1 cellular context compared by ENCODE assay signal in the genomic region with DNA sequence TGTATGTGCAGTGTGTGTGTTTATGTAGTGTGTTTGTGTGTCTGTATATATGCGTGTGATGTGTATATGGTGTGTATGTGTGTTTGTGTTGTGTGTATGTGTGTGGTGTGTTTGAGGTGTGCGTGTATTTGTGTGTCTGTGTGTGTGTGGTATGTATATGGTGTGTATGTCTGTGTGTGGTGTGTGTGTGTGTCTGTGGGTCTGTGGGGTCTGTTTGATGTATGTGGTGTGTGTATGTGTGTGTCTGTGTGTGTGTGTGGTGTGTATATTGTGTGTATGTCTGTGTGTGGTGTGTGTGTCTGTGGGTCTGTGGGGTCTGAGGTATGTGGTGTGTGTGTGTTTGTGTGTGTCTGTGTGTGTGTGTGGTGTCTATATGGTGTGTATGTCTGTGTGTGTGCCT.
TF ChIP-seq lines count a peak whose summit lies in the region.

No MANE protein-coding gene starts in this region.

TF ChIP-seq in K562, 482 proteins besides CTCF, POLR2A, EP300 and RAD21:
- TF ChIP-seq, protein P1, sequence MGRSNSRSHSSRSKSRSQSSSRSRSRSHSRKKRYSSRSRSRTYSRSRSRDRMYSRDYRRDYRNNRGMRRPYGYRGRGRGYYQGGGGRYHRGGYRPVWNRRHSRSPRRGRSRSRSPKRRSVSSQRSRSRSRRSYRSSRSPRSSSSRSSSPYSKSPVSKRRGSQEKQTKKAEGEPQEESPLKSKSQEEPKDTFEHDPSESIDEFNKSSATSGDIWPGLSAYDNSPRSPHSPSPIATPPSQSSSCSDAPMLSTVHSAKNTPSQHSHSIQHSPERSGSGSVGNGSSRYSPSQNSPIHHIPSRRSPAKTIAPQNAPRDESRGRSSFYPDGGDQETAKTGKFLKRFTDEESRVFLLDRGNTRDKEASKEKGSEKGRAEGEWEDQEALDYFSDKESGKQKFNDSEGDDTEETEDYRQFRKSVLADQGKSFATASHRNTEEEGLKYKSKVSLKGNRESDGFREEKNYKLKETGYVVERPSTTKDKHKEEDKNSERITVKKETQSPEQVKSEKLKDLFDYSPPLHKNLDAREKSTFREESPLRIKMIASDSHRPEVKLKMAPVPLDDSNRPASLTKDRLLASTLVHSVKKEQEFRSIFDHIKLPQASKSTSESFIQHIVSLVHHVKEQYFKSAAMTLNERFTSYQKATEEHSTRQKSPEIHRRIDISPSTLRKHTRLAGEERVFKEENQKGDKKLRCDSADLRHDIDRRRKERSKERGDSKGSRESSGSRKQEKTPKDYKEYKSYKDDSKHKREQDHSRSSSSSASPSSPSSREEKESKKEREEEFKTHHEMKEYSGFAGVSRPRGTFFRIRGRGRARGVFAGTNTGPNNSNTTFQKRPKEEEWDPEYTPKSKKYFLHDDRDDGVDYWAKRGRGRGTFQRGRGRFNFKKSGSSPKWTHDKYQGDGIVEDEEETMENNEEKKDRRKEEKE (IDR thresholded peaks at IDR 0.05; ENCODE audit: borderline replicate concordance in 1 of 2, control insufficient read depth in 1 of 2, low read depth in 2 of 2, low read length in 1 of 2): 0 out of 4 replicates have a peak, but pooled peaks of 1 of the 2 experiments have one; percentile 13
- TF ChIP-seq HDAC6 (IDR thresholded peaks at IDR 0.05; ENCODE audit: low read depth, low read length) (no peak), ZNF384 (IDR thresholded peaks at IDR 0.05; ENCODE audit: low read depth, low read length) (no peak)
- TF ChIP-seq, protein P2, sequence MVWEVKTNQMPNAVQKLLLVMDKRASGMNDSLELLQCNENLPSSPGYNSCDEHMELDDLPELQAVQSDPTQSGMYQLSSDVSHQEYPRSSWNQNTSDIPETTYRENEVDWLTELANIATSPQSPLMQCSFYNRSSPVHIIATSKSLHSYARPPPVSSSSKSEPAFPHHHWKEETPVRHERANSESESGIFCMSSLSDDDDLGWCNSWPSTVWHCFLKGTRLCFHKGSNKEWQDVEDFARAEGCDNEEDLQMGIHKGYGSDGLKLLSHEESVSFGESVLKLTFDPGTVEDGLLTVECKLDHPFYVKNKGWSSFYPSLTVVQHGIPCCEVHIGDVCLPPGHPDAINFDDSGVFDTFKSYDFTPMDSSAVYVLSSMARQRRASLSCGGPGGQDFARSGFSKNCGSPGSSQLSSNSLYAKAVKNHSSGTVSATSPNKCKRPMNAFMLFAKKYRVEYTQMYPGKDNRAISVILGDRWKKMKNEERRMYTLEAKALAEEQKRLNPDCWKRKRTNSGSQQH (CRISPR knock-in tag; IDR thresholded peaks at IDR 0.05): peak; percentile 36; the same call in 1 of the 2 replicates
